Comparison of ENCODE assay signal across 8 cellular contexts in genomic region chr1:192805832-192806323, GRCh38. TPM values are rescaled to one million over a fixed set of nuclear protein-coding genes. Genes with fewer than 3 reads are reported as not detected.
DNase-seq lines count a peak whose midpoint lies in the region; ATAC-seq, FAIRE-seq and TF ChIP-seq lines count a peak whose summit lies in the region.

No MANE protein-coding gene starts in this region.

- no peak overlapping the region for H3K27ac Mint-ChIP-seq in brain

- CTCF ChIA-PET in HepG2 (lab: Yijun Ruan, JAX; ENCODE audit: low intra/inter-chr PET ratio, low total read pairs) = interaction anchor here (1.4 kb wide), 1 partner anchor 213 kb away, joined by 10 read pairs; no protein-coding TSS in a partner anchor

- no peaks in the 10 kb centered on the region for H3K36me3 ChIP-seq in HepG2 (replicated peaks in 1 of 2; ENCODE audit: control insufficient read depth in 1 of 2, insufficient read depth in 2 of 2, low read length in 2 of 2)

- in situ Hi-C loops in HepG2 (cut with HindIII; ENCODE audit: extremely low pct_ligation_motif_present, low pct_unique_long_range_greater_than_20kb) = loop anchor here (5.0 to 10.0 kb wide), 2 partner anchors 211 to 319 kb away; partner anchors contain the start of gene CDC73

- no peak; the same call in 1 of the 2 replicates for TF ChIP-seq RAD21 in HepG2 (CRISPR knock-in tag; IDR thresholded peaks at IDR 0.05)

- no peaks in the 10 kb centered on the region for H3K79me2 ChIP-seq in HepG2 (ENCODE audit: insufficient read depth, low read length)

- FAIRE-seq in HepG2 (lab: Jason Lieb, UNC) = peak; percentile 56

- no TSS peak for BruUV-seq in HepG2 (replicated peaks; lab: Mats Ljungman, UMichigan)

- H3K9me3 ChIP-seq in HepG2 (ENCODE audit: low read length) = no peaks in the 10 kb centered on the region

- no peak overlapping the region for H3K4me3 ChIP-seq in HepG2 (replicated peaks in 1 of 3; ENCODE audit: insufficient read depth in 1 of 3, low read depth in 2 of 3, low read length in 3 of 3)

- H2AFZ ChIP-seq in HepG2 (ENCODE audit: low read length) = no peak overlapping the region

- H3K4me1 Mint-ChIP-seq in brain = peaks cover 33% of the 10 kb centered on the region

- H3K27me3 Mint-ChIP-seq in brain = peaks cover 8% of the 10 kb centered on the region

- ATAC-seq in GM19328 (IDR thresholded peaks at IDR 0.05; ENCODE audit: unreplicated experiment) = peak; percentile 30
- ATAC-seq in HG03378 (IDR thresholded peaks at IDR 0.05; ENCODE audit: unreplicated experiment) = peak; percentile 48
- ATAC-seq in HepG2 = no peak
- no peak for ATAC-seq in HG03097 (IDR thresholded peaks at IDR 0.05; ENCODE audit: low FRiP score, unreplicated experiment)

- TF ChIP-seq EP300 in HepG2 (IDR thresholded peaks at IDR 0.05; ENCODE audit: low read depth in 2 of 2, low read length in 2 of 2) (peak; percentile 44 to 49; a peak in 2 of 4 replicates), HepG2 (CRISPR knock-in tag; IDR thresholded peaks at IDR 0.05; ENCODE audit: borderline replicate concordance) (no peak)

- DNase-seq in activated CD4-positive, CD25-positive, alpha-beta regulatory T cell treated with anti-CD3 and anti-CD28 coated beads, Interleukin-2, amount 50 U/mL, for 16 hours (ENCODE audit: low read depth, low spot score) = peak; percentile 6
- no peak for DNase-seq in activated CD4-positive, CD25-positive, alpha-beta regulatory T cell treated with anti-CD3 and anti-CD28 coated beads, Interleukin-2, amount 50 U/mL, for 72 hours
- DNase-seq in NCI-H82 (lab: John Stamatoyannopoulos, UW) = peak; percentile 78
- DNase-seq in HepG2 (ENCODE audit: low spot score) = peak; percentile 68

- H3K27me3 ChIP-seq in HepG2 (ENCODE audit: control insufficient read depth in 1 of 2, insufficient read depth in 2 of 2, low read length in 2 of 2) = peaks cover 0 to 4% of the 10 kb centered on the region in 2 experiments; a peak in 1 of 5 replicates

- no peak for TF ChIP-seq POLR2A in HepG2 (IDR thresholded peaks at IDR 0.05; ENCODE audit: insufficient read depth in 1 of 2, low read depth in 2 of 2, low read length in 2 of 2)

- H3K36me3 Mint-ChIP-seq in brain = peaks cover 9% of the 10 kb centered on the region

- POLR2A ChIA-PET in HepG2 (lab: Yijun Ruan, JAX) = no interaction called here

- 41% methylated on average over 2 of the region's 2 CpGs for WGBS in HepG2 (ENCODE audit: low lambda C conversion rate)

- H3K9ac ChIP-seq in HepG2 (ENCODE audit: insufficient read depth, low read depth, low read length) = no peak overlapping the region

- H3K4me3 Mint-ChIP-seq in brain = peak overlapping the region in 1 of 5 experiments; percentile 50

- no peaks in the 10 kb centered on the region for H3K9me3 Mint-ChIP-seq in brain

- intact Hi-C loops in HepG2 (cut with micrococcal nuclease; ENCODE audit: unreplicated experiment) = loop anchor here (1.0 to 10.0 kb wide), 7 partner anchors 97 to 329 kb away; partner anchors contain the start of gene CDC73

- H3K27ac ChIP-seq in HepG2 (ENCODE audit: extremely low read length, insufficient read depth, low read length) = no peak overlapping the region

- H3K4me1 ChIP-seq in HepG2 (ENCODE audit: insufficient read depth, low read length) = peaks cover 22% of the 10 kb centered on the region

- TF ChIP-seq CTCF in brain (conservative IDR thresholded peaks at IDR 0.05) (peak; percentile 69 to 74), HepG2 (CRISPR knock-in tag; IDR thresholded peaks at IDR 0.05) (peak; percentile 54)

- H4K20me1 ChIP-seq in HepG2 (ENCODE audit: insufficient read depth, low read length) = no peaks in the 10 kb centered on the region

- H3K4me2 ChIP-seq in HepG2 (ENCODE audit: low read depth, low read length) = no peak overlapping the region

TF ChIP-seq in HepG2, 621 proteins besides CTCF, POLR2A, EP300 and RAD21 (continues in another document):
- TF ChIP-seq POGZ (CRISPR knock-in tag; IDR thresholded peaks at IDR 0.05) (no peak), ZNF264 (CRISPR knock-in tag; IDR thresholded peaks at IDR 0.05) (no peak), RORA (CRISPR knock-in tag; IDR thresholded peaks at IDR 0.05) (no peak), ZNF713 (CRISPR knock-in tag; IDR thresholded peaks at IDR 0.05) (no peak), ATF2 (CRISPR knock-in tag; IDR thresholded peaks at IDR 0.05) (no peak), NR1H2 (CRISPR knock-in tag; IDR thresholded peaks at IDR 0.05; ENCODE audit: borderline replicate concordance, low read depth) (no peak), CEBPB (IDR thresholded peaks at IDR 0.05; ENCODE audit: borderline replicate concordance, low read depth, low read length) (peak; percentile 93), ZNF639 (CRISPR knock-in tag; conservative IDR thresholded peaks at IDR 0.05) (no peak), FOXP4 (CRISPR knock-in tag; IDR thresholded peaks at IDR 0.05) (no peak), CCDC6 (CRISPR knock-in tag; IDR thresholded peaks at IDR 0.05) (no peak), BHLHE40 (IDR thresholded peaks at IDR 0.05; ENCODE audit: low read length) (no peak), MAFK (conservative IDR thresholded peaks at IDR 0.05 in 1 of 2, IDR thresholded peaks at IDR 0.05 in 1 of 2; ENCODE audit: low read length in 2 of 2) (no peak), ZNF839 (CRISPR knock-in tag; IDR thresholded peaks at IDR 0.05; ENCODE audit: borderline replicate concordance) (no peak)
- TF ChIP-seq, protein P1, sequence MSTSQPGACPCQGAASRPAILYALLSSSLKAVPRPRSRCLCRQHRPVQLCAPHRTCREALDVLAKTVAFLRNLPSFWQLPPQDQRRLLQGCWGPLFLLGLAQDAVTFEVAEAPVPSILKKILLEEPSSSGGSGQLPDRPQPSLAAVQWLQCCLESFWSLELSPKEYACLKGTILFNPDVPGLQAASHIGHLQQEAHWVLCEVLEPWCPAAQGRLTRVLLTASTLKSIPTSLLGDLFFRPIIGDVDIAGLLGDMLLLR (CRISPR knock-in tag; IDR thresholded peaks at IDR 0.05) = no peak

RNA-seq across cellular contexts. Expression of gene RGS2, which starts 3.0 kb away (rescaled TPM):
- polyA plus RNA-seq in brain (ENCODE audit: insufficient read depth, low read depth, low replicate concordance) (10.7 TPM), HepG2 (2011; rRNA removed) (1.4 and 2.0 TPM in 2 replicates)
- 0.64 and 0.86 TPM in 2 replicates for total RNA-seq in HepG2 (2016; rRNA removed; fragmentation: Illumina TruSeq; extraction: Trizol)
- total RNA-seq in HepG2 (2016; cell fraction: cytosol; rRNA removed; fragmentation: Illumina TruSeq; extraction: Trizol; ENCODE audit: low read depth) = 0.20 TPM in 1 of 2 replicates, not detected in the other
- 0.76 and 0.78 TPM in 2 replicates for total RNA-seq in HepG2 (2016; cell fraction: insoluble cytoplasmic fraction; rRNA removed; fragmentation: Illumina TruSeq; extraction: Trizol)
- total RNA-seq in HepG2 (2016; cell fraction: membrane; rRNA removed; fragmentation: Illumina TruSeq; extraction: Trizol) = 0.21 and 0.43 TPM in 2 replicates
- total RNA-seq in HepG2 (2016; cell fraction: nucleus; rRNA removed; fragmentation: Illumina TruSeq; extraction: Trizol) = 0.60 and 0.90 TPM in 2 replicates
- polyA plus RNA-seq in HepG2 (2011; cell fraction: cytosol; rRNA removed) = 0.71 and 1.3 TPM in 2 replicates
- polyA plus RNA-seq in HepG2 (2011; cell fraction: nucleus; rRNA removed) = 0.16 and 1.3 TPM in 2 replicates
- polyA plus RNA-seq in HepG2 (2012) = 1.0 and 1.9 TPM in 2 replicates
- polyA plus RNA-seq in HepG2 (2016; cell fraction: cytosol; fragmentation: Illumina TruSeq; extraction: Trizol; ENCODE audit: low read depth) = 0.07 and 0.16 TPM in 2 replicates
- 0.46 and 0.48 TPM in 2 replicates for polyA plus RNA-seq in HepG2 (2016; cell fraction: insoluble cytoplasmic fraction; fragmentation: Illumina TruSeq; extraction: Trizol; ENCODE audit: low read depth)
- 0.32 and 0.48 TPM in 2 replicates for polyA plus RNA-seq in HepG2 (2016; cell fraction: membrane; fragmentation: Illumina TruSeq; extraction: Trizol; ENCODE audit: low read depth)
- 0.59 and 1.6 TPM in 2 replicates for polyA plus RNA-seq in HepG2 (2016; cell fraction: nucleus; fragmentation: Illumina TruSeq; extraction: Trizol; ENCODE audit: insufficient read depth, low read depth)
- polyA minus RNA-seq in HepG2 (2011; rRNA and poly(A)+ RNA removed; ENCODE audit: low replicate concordance) = 1.1 and 5.9 TPM in 2 replicates
- polyA minus RNA-seq in HepG2 (2011; cell fraction: cytosol; rRNA and poly(A)+ RNA removed) = 2.7 and 3.4 TPM in 2 replicates
- 4.0 and 6.0 TPM in 2 replicates for polyA minus RNA-seq in HepG2 (2011; cell fraction: nucleus; rRNA and poly(A)+ RNA removed)

Comparison
In these comparisons a context has a peak if more than half of its experiments do, and no peak if none do; other contexts are left out.
1. ATAC-seq: peak in GM19328 (single experiment) and HG03378 (single experiment); none in HepG2 (single experiment) and HG03097 (single experiment).